Comparison of ENCODE assay signal across 9 cellular contexts in the genomic region with DNA sequence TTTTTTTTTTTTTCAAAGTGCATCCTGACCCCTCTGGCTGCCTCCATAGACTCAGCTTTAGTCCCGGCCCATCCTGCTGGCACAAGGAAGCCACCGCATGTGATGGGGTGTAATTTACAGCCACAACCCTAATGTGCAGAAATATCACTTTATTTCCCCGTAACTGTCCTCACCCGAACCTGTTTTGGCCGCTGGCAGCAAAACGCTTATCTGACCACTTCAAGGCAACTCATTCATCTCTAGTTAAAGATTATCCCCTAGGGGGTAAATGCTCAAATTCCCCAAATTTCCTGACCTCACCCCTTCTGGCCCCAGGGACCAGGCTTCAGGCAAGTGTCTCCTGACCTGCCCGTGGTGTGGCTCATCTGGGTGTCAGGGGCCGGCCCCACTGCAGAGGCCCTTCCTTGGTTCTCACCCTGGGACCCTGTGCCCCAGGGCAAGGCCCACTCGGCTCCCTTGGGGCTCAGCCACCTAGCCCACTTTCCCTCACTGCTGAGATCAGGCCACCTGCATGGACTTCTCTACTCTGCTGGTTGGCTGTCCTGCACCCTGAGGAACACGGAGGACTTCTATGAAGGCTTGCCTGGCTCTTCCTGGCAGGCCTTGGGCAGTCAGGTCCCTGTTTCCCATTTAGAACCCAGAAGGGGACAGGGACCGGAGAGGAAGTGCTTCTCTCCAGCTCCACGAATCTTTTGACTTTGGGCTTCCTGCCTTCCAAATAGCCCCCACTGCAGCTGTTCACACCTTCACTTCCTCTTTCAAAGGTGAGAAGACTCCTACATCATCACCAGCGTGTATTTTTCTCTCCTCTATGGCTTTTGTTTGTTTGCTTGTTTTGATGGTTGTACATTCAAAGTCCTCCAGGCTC. TPM values are rescaled to one million over a fixed set of nuclear protein-coding genes. Genes with fewer than 3 reads are reported as not detected.
DNase-seq lines count a peak whose midpoint lies in the region; ATAC-seq lines count a peak whose summit lies in the region.
"Had no signal": no experiment of that assay in that cellular context is flagged by ENCODE, and none has a peak within 500 bp of the region (broad histone marks: within the 10 kb centered on the region; RNA-seq: fewer than 3 reads in every experiment).

No MANE protein-coding gene starts in this region.

- H3K9me3 Mint-ChIP-seq in CD4-positive, alpha-beta memory T cell: no peaks in the 10 kb centered on the region

- peak overlapping the region; percentile 71 to 86 (median 80) for H3K4me3 Mint-ChIP-seq in CD4-positive, alpha-beta memory T cell

- H3K4me3 ChIP-seq in CD4-positive, alpha-beta memory T cell (ENCODE audit: low read length in 2 of 2): no peak overlapping the region
- H3K4me3 ChIP-seq in HUES64 (ENCODE audit: low read length) (peak overlapping the region; percentile 64), duodenal mucosa (ENCODE audit: low read depth in 1 of 2, low read length in 2 of 2) (peak overlapping the region; percentile 44 to 72), skeletal muscle tissue (ENCODE audit: low read length in 3 of 3) (peak overlapping the region in 1 of 3 donors; percentile 70)

- H3K9ac ChIP-seq in HUES64 (ENCODE audit: low read depth, low read length): peak overlapping the region; percentile 77; the same call in 1 of the 2 replicates
- H3K9ac ChIP-seq in duodenal mucosa (ENCODE audit: low read depth in 1 of 2, low read length in 2 of 2): peak overlapping the region; percentile 63 to 76
- H3K9ac ChIP-seq in skeletal muscle tissue (ENCODE audit: low read depth in 1 of 3, low read length in 3 of 3): peak overlapping the region; percentile 48 to 73 (median 57)

- 67% methylated on average over 12 of the region's 13 CpGs for WGBS in HUES64

- H3K27ac Mint-ChIP-seq in CD4-positive, alpha-beta memory T cell: peak overlapping the region in 2 of 7 donors; percentile 15 to 60

- no peak overlapping the region for H3K27ac ChIP-seq in CD4-positive, alpha-beta memory T cell (ENCODE audit: low read depth, low read length)
- H3K27ac ChIP-seq in HUES64 (ENCODE audit: low read depth, low read length) (no peak overlapping the region), duodenal mucosa (ENCODE audit: low read depth, low read length) (no peak overlapping the region), skeletal muscle tissue (ENCODE audit: low read depth, low read length) (no peak overlapping the region)

- H3K9me3 ChIP-seq in CD4-positive, alpha-beta memory T cell (ENCODE audit: control insufficient read depth in 1 of 2, low read length in 2 of 2): no peaks in the 10 kb centered on the region
- H3K9me3 ChIP-seq in HUES64 (ENCODE audit: insufficient read depth, low read depth, low read length) (no peaks in the 10 kb centered on the region), duodenal mucosa (ENCODE audit: control insufficient read depth in 1 of 2, low read length in 2 of 2) (no peaks in the 10 kb centered on the region), skeletal muscle tissue (ENCODE audit: control insufficient read depth in 3 of 3, low read length in 3 of 3) (no peaks in the 10 kb centered on the region)

- no peaks in the 10 kb centered on the region for H3K36me3 Mint-ChIP-seq in CD4-positive, alpha-beta memory T cell

- peaks cover 16 to 28% (median 22%) of the 10 kb centered on the region in 4 donors for H3K4me1 Mint-ChIP-seq in CD4-positive, alpha-beta memory T cell

- DNase-seq in CD4-positive, alpha-beta memory T cell: peak in 2 of 5 donors; percentile 5 to 11
- DNase-seq in stimulated activated naive CD4-positive, alpha-beta T cell treated with Interleukin-2 at 50 U/mL for 16 hours (lab: John Stamatoyannopoulos, UW): no peak
- no peak for DNase-seq in COLO829 (ENCODE audit: low spot score)
- DNase-seq in NCI-H1092 treated with DMSO at 0.1 percent for 48 hours (lab: John Stamatoyannopoulos, UW): no peak

- peaks cover 22% of the 10 kb centered on the region for H3K4me1 ChIP-seq in CD4-positive, alpha-beta memory T cell (ENCODE audit: insufficient read depth, low read length)
- peaks cover 7% of the 10 kb centered on the region; the same call in 1 of the 2 replicates for H3K4me1 ChIP-seq in HUES64 (ENCODE audit: insufficient read depth, low read length)
- H3K4me1 ChIP-seq in duodenal mucosa (ENCODE audit: control insufficient read depth in 1 of 2, insufficient read depth in 2 of 2, low read length in 2 of 2): peaks cover 29 to 33% of the 10 kb centered on the region in 2 donors
- H3K4me1 ChIP-seq in skeletal muscle tissue (ENCODE audit: control insufficient read depth in 3 of 3, insufficient read depth in 3 of 3, low read length in 3 of 3): peaks cover 10 to 19% (median 15%) of the 10 kb centered on the region in 3 donors

- H3K36me3 ChIP-seq in CD4-positive, alpha-beta memory T cell (ENCODE audit: insufficient read depth, low read length): no peaks in the 10 kb centered on the region
- H3K36me3 ChIP-seq in HUES64 (ENCODE audit: insufficient read depth, low read length) (no peaks in the 10 kb centered on the region), duodenal mucosa (ENCODE audit: control insufficient read depth in 1 of 2, insufficient read depth in 2 of 2, low read length in 2 of 2) (no peaks in the 10 kb centered on the region), skeletal muscle tissue (ENCODE audit: control insufficient read depth in 3 of 3, insufficient read depth in 3 of 3, low read length in 3 of 3) (no peaks in the 10 kb centered on the region)

- POLR2A ChIA-PET in CD4-positive, alpha-beta memory T cell (lab: Charles Lee; ENCODE audit: partially characterized antibody): no interaction called here

- CTCF ChIA-PET in CD4-positive, alpha-beta memory T cell (lab: Charles Lee; ENCODE audit: partially characterized antibody): interaction anchor here (0.8 to 2.9 kb wide), 34 partner anchors 10 to 431 kb away, joined by 3 to 105 read pairs (median 4); no protein-coding TSS in a partner anchor

- peaks cover 0 to 2% of the 10 kb centered on the region in 2 donors for H3K27me3 Mint-ChIP-seq in CD4-positive, alpha-beta memory T cell

- no peaks in the 10 kb centered on the region for H3K27me3 ChIP-seq in CD4-positive, alpha-beta memory T cell (ENCODE audit: insufficient read depth, low read length)
- H3K27me3 ChIP-seq in HUES64 (ENCODE audit: insufficient read depth, low read length): peaks cover 15% of the 10 kb centered on the region
- no peaks in the 10 kb centered on the region for H3K27me3 ChIP-seq in duodenal mucosa (ENCODE audit: control insufficient read depth in 1 of 2, insufficient read depth in 2 of 2, low read length in 2 of 2)
- H3K27me3 ChIP-seq in skeletal muscle tissue (ENCODE audit: control insufficient read depth in 3 of 3, insufficient read depth in 3 of 3, low read length in 3 of 3): no peaks in the 10 kb centered on the region

- ATAC-seq in GM19328 (IDR thresholded peaks at IDR 0.05; ENCODE audit: unreplicated experiment): peak; percentile 59

- intact Hi-C loops in CD4-positive, alpha-beta memory T cell (cut with micrococcal nuclease): loop anchor here (1.0 to 5.0 kb wide), 3 partner anchors 256 to 447 kb away; no protein-coding TSS in a partner anchor

RNA-seq across cellular contexts. Expression of gene WNT11, which starts 53.3 kb away (rescaled TPM):
- under 1 TPM in 1 of 2 experiments, not detected in 1; 0.93 TPM for total RNA-seq in CD4-positive, alpha-beta memory T cell
- under 1 TPM in 1 of 2 donors, not detected in 1; 0.16 TPM for polyA plus RNA-seq in CD4-positive, alpha-beta memory T cell
- polyA plus RNA-seq in HUES64 (2013, experiment 1 of 2): not detected
- polyA plus RNA-seq in HUES64 (2013, experiment 2 of 2): 0.19 TPM
- total RNA-seq in skeletal muscle tissue: 18.3 TPM
- total RNA-seq: dermis microvascular lymphatic vessel endothelial cell had no signal

Comparison
In these comparisons a context has a peak if more than half of its experiments do, and no peak if none do; other contexts are left out.
1. H3K4me3 ChIP-seq: peak in HUES64 (single experiment) and duodenal mucosa (2 of 2); none in CD4-positive, alpha-beta memory T cell (0 of 2).
2. Peak in every context shown above with its lines, with median percentiles within 50 percentile points of each other: H3K9ac ChIP-seq.